Comparison of ENCODE assay signal across 27 cellular contexts in the genomic region with DNA sequence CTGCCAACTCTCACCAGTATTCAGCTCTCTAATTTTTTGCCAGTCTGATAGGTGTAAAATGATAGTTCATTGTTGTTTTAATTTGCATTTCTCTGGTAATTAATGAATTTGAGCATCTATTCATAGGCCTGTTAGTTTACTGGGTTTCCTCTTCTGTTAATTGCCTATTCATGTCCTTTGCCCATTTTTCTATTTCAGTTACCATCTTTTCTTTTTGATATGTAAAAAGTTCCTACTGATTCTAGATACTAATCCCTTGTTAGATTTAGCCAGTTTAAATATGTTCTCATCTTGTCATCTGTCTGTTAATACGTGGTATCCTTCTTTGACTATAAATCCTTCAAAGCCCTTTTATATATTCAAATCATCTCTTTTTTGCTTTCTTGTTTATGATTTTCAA.
"Had no signal": no experiment of that assay in that cellular context is flagged by ENCODE, and none has a peak within 500 bp of the region (broad histone marks: within the 10 kb centered on the region; RNA-seq: fewer than 3 reads in every experiment).

No MANE protein-coding gene starts in this region.

- H3K27me3 Mint-ChIP-seq: dendritic cell treated with granulocyte-macrophage colony-stimulating factor and Interleukin-4, amounts not matched to agents 40 ng/mL and 50 ng/mL, for 4 days; naive thymus-derived CD4-positive, alpha-beta T cell had no signal

- H3K9me3 Mint-ChIP-seq: dendritic cell treated with granulocyte-macrophage colony-stimulating factor and Interleukin-4, amounts not matched to agents 40 ng/mL and 50 ng/mL, for 4 days had no signal

- DNase-seq: colonic mucosa; effector CD8-positive, alpha-beta T cell; foreskin keratinocyte; heart left ventricle; left cardiac atrium; left lung; mesenchymal stem cell; midbrain; naive thymus-derived CD4-positive, alpha-beta T cell; occipital lobe; ovary; posterior cingulate gyrus; psoas muscle; right cardiac atrium; sigmoid colon; stimulated activated CD4-positive, alpha-beta T cell treated with anti-CD3 and anti-CD28 coated beads, Interleukin-2, amount 100 ng/mL, for 24 hours; stimulated activated CD4-positive, alpha-beta T cell treated with anti-CD3 and anti-CD28 coated beads, Interleukin-4, amount 100 ng/mL, for 24 hours; stimulated activated naive CD4-positive, alpha-beta T cell treated with Interleukin-2 at 50 U/mL for 16 hours; transverse colon; upper lobe of right lung; uterus had no signal

- H3K36me3 ChIP-seq: colonic mucosa, ovary, sigmoid colon, suprapubic skin, upper lobe of right lung, uterus had no signal

- H3K27me3 ChIP-seq: colonic mucosa, esophagus muscularis mucosa, foreskin keratinocyte, gastroesophageal sphincter, heart left ventricle, hepatocyte, left lung, ovary, sigmoid colon, suprapubic skin, transverse colon, upper lobe of right lung, uterus had no signal

- H3K4me3 Mint-ChIP-seq: dendritic cell treated with granulocyte-macrophage colony-stimulating factor and Interleukin-4, amounts not matched to agents 40 ng/mL and 50 ng/mL, for 4 days; naive thymus-derived CD4-positive, alpha-beta T cell; stimulated activated effector memory CD8-positive, alpha-beta T cell treated with anti-CD3 and anti-CD28 coated beads, Interleukin-12 subunit alpha, Interleukin-12 subunit beta, amount 100 ng/mL, for 72 hours had no signal

- H3K9me3 ChIP-seq: colonic mucosa, gastroesophageal sphincter, left lung, ovary, psoas muscle, sigmoid colon, suprapubic skin, transverse colon, upper lobe of right lung, uterus had no signal

- H2AFZ ChIP-seq: hepatocyte had no signal

- H3K27ac Mint-ChIP-seq: dendritic cell treated with granulocyte-macrophage colony-stimulating factor and Interleukin-4, amounts not matched to agents 40 ng/mL and 50 ng/mL, for 4 days; stimulated activated effector memory CD8-positive, alpha-beta T cell treated with anti-CD3 and anti-CD28 coated beads, Interleukin-12 subunit alpha, Interleukin-12 subunit beta, amount 100 ng/mL, for 72 hours had no signal

- H3K4me1 ChIP-seq: colonic mucosa, foreskin keratinocyte had no signal

- H3K4me3 ChIP-seq: colonic mucosa, esophagus muscularis mucosa, gastroesophageal sphincter, heart left ventricle, hepatocyte, left lung, ovary, psoas muscle, sigmoid colon, suprapubic skin, transverse colon, upper lobe of right lung, uterus had no signal

- H3K27ac ChIP-seq: colonic mucosa, esophagus muscularis mucosa, gastroesophageal sphincter, heart left ventricle, hepatocyte, left lung, ovary, sigmoid colon, suprapubic skin, transverse colon, upper lobe of right lung, uterus had no signal

- H3K79me2 ChIP-seq: hepatocyte had no signal
